29 cellular contexts compared by ENCODE assay signal in the genomic region with DNA sequence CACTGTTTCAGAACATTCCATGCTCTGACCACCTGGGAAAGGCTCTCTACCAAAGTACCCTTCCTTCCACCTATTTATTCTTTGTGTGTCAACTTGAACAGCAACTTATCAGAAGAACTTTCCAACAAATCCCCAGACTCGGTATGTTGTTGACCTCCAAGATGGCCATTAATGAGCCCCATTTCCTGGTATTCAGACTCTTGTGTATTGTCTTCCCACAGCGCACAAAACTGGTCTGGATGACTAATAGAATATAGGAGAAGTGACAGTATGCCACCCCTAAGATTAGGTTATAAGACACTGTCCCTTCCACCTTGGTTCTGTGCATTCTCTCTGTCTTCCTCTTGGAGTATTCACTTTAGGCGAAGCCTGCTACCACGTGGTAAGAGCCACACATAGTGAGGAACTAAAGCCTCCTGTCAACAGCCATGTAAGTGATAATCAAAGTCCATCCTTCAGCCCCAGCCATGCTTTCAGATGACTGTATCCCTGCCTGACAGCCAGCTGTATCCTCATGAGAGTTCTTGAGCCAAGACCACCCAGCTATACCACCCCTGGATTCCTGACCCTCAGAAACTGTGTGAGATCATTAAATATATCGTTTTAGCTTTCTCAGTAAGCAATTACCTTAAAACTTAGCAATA.
"Had no signal": no experiment of that assay in that cellular context is flagged by ENCODE, and none has a peak within 500 bp of the region (broad histone marks: within the 10 kb centered on the region; RNA-seq: fewer than 3 reads in every experiment).

No MANE protein-coding gene starts in this region.

- DNase-seq: activated CD4-positive, alpha-beta memory T cell treated with anti-CD3 and anti-CD28 coated beads for 36 hours; activated CD4-positive, alpha-beta T cell treated with anti-CD3 and anti-CD28 coated beads for 36 hours; activated CD4-positive, alpha-beta T cell treated with anti-CD3 and anti-CD28 coated beads, Interleukin-2, amount 10 ng/mL, durations not matched to agents 24 days and 14 days; activated CD4-positive, CD25-positive, alpha-beta regulatory T cell; activated CD4-positive, CD25-positive, alpha-beta regulatory T cell treated with anti-CD3 and anti-CD28 coated beads, Interleukin-2, amount 50 U/mL, for 72 hours; activated CD8-positive, alpha-beta memory T cell treated with anti-CD3 and anti-CD28 coated beads, Interleukin-2, amount 10 ng/mL, durations not matched to agents 7 days and 5 days; activated CD8-positive, alpha-beta memory T cell treated with anti-CD3 and anti-CD28 coated beads, Interleukin-2, amount 50 U/mL, for 4 hours; activated CD8-positive, alpha-beta T cell treated with anti-CD3 and anti-CD28 coated beads, Interleukin-2, amount 10 ng/mL, durations not matched to agents 7 days and 5 days; activated effector memory CD4-positive, alpha-beta T cell treated with anti-CD3 and anti-CD28 coated beads, Interleukin-2, amount 50 U/mL, for 16 hours; activated naive CD4-positive, alpha-beta T cell treated with anti-CD3 and anti-CD28 coated beads for 36 hours; activated naive CD8-positive, alpha-beta T cell treated with anti-CD3 and anti-CD28 coated beads for 36 hours; activated naive CD8-positive, alpha-beta T cell treated with anti-CD3 and anti-CD28 coated beads, Interleukin-2, amount 50 U/mL, for 24 hours; activated T-cell treated with anti-CD3 and anti-CD28 coated beads, Interleukin-2, amount 50 U/mL, for 1 hour; activated T-cell treated with anti-CD3 and anti-CD28 coated beads, Interleukin-2, amount 50 U/mL, for 48 hours; adrenal gland; amygdala; aorta; body of pancreas; central memory CD4-positive, alpha-beta T cell; cerebellar nuclear complex; colonic mucosa; dorsolateral prefrontal cortex; effector memory CD4-positive, alpha-beta T cell; endodermal cell; erythroblast; esophagus squamous epithelium; foreskin melanocyte; T-helper 2 cell had no signal

- ATAC-seq: activated CD4-positive, alpha-beta T cell treated with anti-CD3 and anti-CD28 coated beads for 36 hours; activated CD8-positive, alpha-beta memory T cell treated with anti-CD3 and anti-CD28 coated beads, Interleukin-2, amount 10 ng/mL, durations not matched to agents 7 days and 5 days; activated CD8-positive, alpha-beta T cell treated with anti-CD3 and anti-CD28 coated beads, Interleukin-2, amount 10 ng/mL, durations not matched to agents 7 days and 5 days; activated naive CD8-positive, alpha-beta T cell treated with anti-CD3 and anti-CD28 coated beads, Interleukin-2, amount 50 U/mL, for 24 hours; body of pancreas; gastroesophageal sphincter had no signal
